Comparison of ENCODE assay signal across 10 cellular contexts in the genomic region with DNA sequence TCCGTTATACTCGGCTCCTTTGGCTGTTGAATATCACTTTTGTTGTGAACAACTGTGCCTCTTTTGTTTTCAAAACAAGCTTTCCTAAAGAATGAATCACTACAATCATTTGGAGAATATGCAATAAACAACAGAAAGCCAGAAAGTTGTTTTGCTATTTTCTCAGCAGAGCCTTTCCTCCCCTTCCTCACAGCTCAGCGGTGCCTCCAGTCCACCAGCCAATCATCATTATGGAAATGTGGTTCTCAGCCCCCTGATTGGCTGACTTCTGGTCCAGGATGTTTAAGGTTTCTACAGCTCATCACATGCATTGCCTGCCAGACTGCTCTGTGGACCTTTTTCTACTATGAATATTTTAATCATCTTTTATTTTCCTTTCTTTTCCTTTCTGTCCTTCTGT. TPM values are rescaled to one million over a fixed set of nuclear protein-coding genes. Genes with fewer than 3 reads are reported as not detected.
DNase-seq lines count a peak whose midpoint lies in the region; ATAC-seq and TF ChIP-seq lines count a peak whose summit lies in the region.
"Had no signal": no experiment of that assay in that cellular context is flagged by ENCODE, and none has a peak within 500 bp of the region (broad histone marks: within the 10 kb centered on the region; RNA-seq: fewer than 3 reads in every experiment).

No MANE protein-coding gene starts in this region.

- ATAC-seq in RWPE2 (ENCODE audit: low read depth) (peak; percentile 42; the same call in 1 of the 3 replicates), GM18861 (IDR thresholded peaks at IDR 0.05; ENCODE audit: unreplicated experiment) (no peak)
- ATAC-seq: activated T-cell treated with anti-CD3 and anti-CD28 coated beads, Interleukin-2, amount 50 U/mL, for 4 hours had no signal

- H3K4me3 ChIP-seq in RWPE2 (ENCODE audit: severe bottlenecking) (no peak overlapping the region), foreskin fibroblast (ENCODE audit: low read depth in 1 of 2, low read length in 2 of 2) (no peak overlapping the region)

- no peaks in the 10 kb centered on the region for H3K9me3 ChIP-seq in RWPE2 (ENCODE audit: severe bottlenecking)

- H3K27me3 ChIP-seq in RWPE2 (ENCODE audit: insufficient read depth, poor library complexity, severe bottlenecking), result no peaks in the 10 kb centered on the region

- DNase-seq in NCI-H748 (lab: John Stamatoyannopoulos, UW; ENCODE audit: unreplicated experiment), result peak; percentile 34
- no peak for DNase-seq in NCI-H748 treated with DMSO at 0.1 percent for 48 hours (lab: John Stamatoyannopoulos, UW)
- DNase-seq in RWPE2 (ENCODE audit: low spot score), result no peak
- DNase-seq in foreskin fibroblast, result peak; percentile 40 to 46
- peak in 32 of 49 donors; percentile 7 to 80 (median 34) for DNase-seq in substantia nigra (lab: John Stamatoyannopoulos, UW)
- no peak for DNase-seq in stimulated activated CD8-positive, alpha-beta memory T cell treated with anti-CD3 and anti-CD28 coated beads, Interleukin-4, amount 100 ng/mL, for 48 hours
- no peak for DNase-seq in mesenteric fat pad (ENCODE audit: low spot score)
- DNase-seq: activated T-cell treated with anti-CD3 and anti-CD28 coated beads, Interleukin-2, amount 50 U/mL, for 4 hours; T1000 had no signal

- TF ChIP-seq CTCF in RWPE2 (IDR thresholded peaks at IDR 0.05; ENCODE audit: poor library complexity, severe bottlenecking) (no peak), foreskin fibroblast (IDR thresholded peaks at IDR 0.05; ENCODE audit: low read depth, low read length) (no peak)

- H3K4me1 ChIP-seq in RWPE2 (ENCODE audit: insufficient read depth, poor library complexity, severe bottlenecking), result no peaks in the 10 kb centered on the region

- no peak overlapping the region for H3K27ac ChIP-seq in RWPE2 (ENCODE audit: poor library complexity, severe bottlenecking)
- peak overlapping the region; percentile 72 for H3K27ac ChIP-seq in substantia nigra (ENCODE audit: low read depth, low read length, poor library complexity, severe bottlenecking)

- H3K36me3 ChIP-seq in RWPE2 (ENCODE audit: low read depth), result no peaks in the 10 kb centered on the region

RNA-seq across cellular contexts. Expression of a gene that starts 9.1 kb away (rescaled TPM):
- total RNA-seq in mesenteric fat pad, result 15.3 TPM

Comparison
In these comparisons a context has a peak if more than half of its experiments do, and no peak if none do; other contexts are left out.
1. DNase-seq: peak in NCI-H748 (single experiment), foreskin fibroblast (2 of 2) and substantia nigra (32 of 49); none in NCI-H748 treated with DMSO at 0.1 percent for 48 hours (single experiment), RWPE2 (single experiment), stimulated activated CD8-positive, alpha-beta memory T cell treated with anti-CD3 and anti-CD28 coated beads, Interleukin-4, amount 100 ng/mL, for 48 hours (single experiment) and mesenteric fat pad (single experiment).